In genomic region chr1:15685820-15686219, GRCh38 we compare ENCODE assay signal across 8 cellular contexts. TPM values are rescaled to one million over a fixed set of nuclear protein-coding genes. Genes with fewer than 3 reads are reported as not detected.
DNase-seq lines count a peak whose midpoint lies in the region; ATAC-seq, FAIRE-seq and TF ChIP-seq lines count a peak whose summit lies in the region.

No MANE protein-coding gene starts in this region.

- H2AFZ ChIP-seq in PC-3 (ENCODE audit: low read length): no peak overlapping the region
- no peak overlapping the region for H2AFZ ChIP-seq in endothelial cell of umbilical vein (ENCODE audit: low read depth, low read length)
- H2AFZ ChIP-seq in parathyroid adenoma: no peak overlapping the region

- H3K9me3 ChIP-seq in CD8-positive, alpha-beta memory T cell (ENCODE audit: low read length): no peaks in the 10 kb centered on the region
- H3K9me3 ChIP-seq in PC-3 (ENCODE audit: low read length): no peaks in the 10 kb centered on the region
- H3K9me3 ChIP-seq in endothelial cell of umbilical vein (replicated peaks; ENCODE audit: control insufficient read depth, insufficient read depth, low read length): no peaks in the 10 kb centered on the region
- no peaks in the 10 kb centered on the region for H3K9me3 ChIP-seq in parathyroid adenoma (ENCODE audit: control insufficient read depth, low read length)

- intact Hi-C loops in PC-3 (cut with micrococcal nuclease): no loop called here
- intact Hi-C loops in endothelial cell of umbilical vein (cut with micrococcal nuclease): loop anchor here (2.0 kb wide), 1 partner anchor 75 kb away; no protein-coding TSS in a partner anchor

- H3K9ac ChIP-seq in PC-3 (ENCODE audit: low read length): peak overlapping the region; percentile 79; the same call in 1 of the 2 replicates
- no peak overlapping the region for H3K9ac ChIP-seq in endothelial cell of umbilical vein (replicated peaks; ENCODE audit: extremely low read depth, insufficient read depth, low read length)
- H3K9ac ChIP-seq in parathyroid adenoma: no peak overlapping the region

- H4K20me1 ChIP-seq in PC-3 (ENCODE audit: low read length) (0 out of 2 replicates have a peak, but pooled peaks cover 9% of the 10 kb centered on the region), endothelial cell of umbilical vein (replicated peaks; ENCODE audit: control insufficient read depth, extremely low read depth, insufficient read depth, low read length) (no peaks in the 10 kb centered on the region)

- ATAC-seq in PC-3 (no peak), GM19324 (IDR thresholded peaks at IDR 0.05; ENCODE audit: low FRiP score, unreplicated experiment) (no peak)

- H3K79me2 ChIP-seq in PC-3 (ENCODE audit: low read length) (peaks cover 64% of the 10 kb centered on the region), endothelial cell of umbilical vein (ENCODE audit: control insufficient read depth, insufficient read depth, low read length) (peaks cover 56% of the 10 kb centered on the region), parathyroid adenoma (peaks cover 21% of the 10 kb centered on the region)

- TF ChIP-seq POLR2A in endothelial cell of umbilical vein (IDR thresholded peaks at IDR 0.05; ENCODE audit: low read depth, low read length): no peak

- peak overlapping the region; percentile 94 for H3K4me2 ChIP-seq in PC-3 (ENCODE audit: low read length)
- H3K4me2 ChIP-seq in endothelial cell of umbilical vein (ENCODE audit: insufficient read depth, low read length): peak overlapping the region; percentile 79
- peak overlapping the region; percentile 77 for H3K4me2 ChIP-seq in parathyroid adenoma (ENCODE audit: low read length)

- dilution Hi-C loops in endothelial cell of umbilical vein (cut with MboI; ENCODE audit: extremely low pct_ligation_motif_present, low sequenced_read_pairs): no loop called here

- peaks cover 26% of the 10 kb centered on the region for H3K4me1 ChIP-seq in CD8-positive, alpha-beta memory T cell (ENCODE audit: insufficient read depth, low read length)
- H3K4me1 ChIP-seq in PC-3 (ENCODE audit: insufficient read depth, low read length) (peaks cover 21% of the 10 kb centered on the region), endothelial cell of umbilical vein (ENCODE audit: control insufficient read depth, extremely low read depth, insufficient read depth, low read length) (peaks cover 7% of the 10 kb centered on the region), parathyroid adenoma (peaks cover 2% of the 10 kb centered on the region)

- no peak overlapping the region for H3K4me3 ChIP-seq in CD8-positive, alpha-beta memory T cell (ENCODE audit: low read length)
- H3K4me3 ChIP-seq in PC-3 (ENCODE audit: low read length): peak overlapping the region; percentile 99
- H3K4me3 ChIP-seq in endothelial cell of umbilical vein (replicated peaks in 1 of 3; ENCODE audit: insufficient read depth in 1 of 3, low read depth in 1 of 3, low read length in 3 of 3): peak overlapping the region in 1 of 3 experiments; percentile 73
- H3K4me3 ChIP-seq in parathyroid adenoma (ENCODE audit: low read depth, low read length): peak overlapping the region; percentile 42

- peak; percentile 76 for FAIRE-seq in endothelial cell of umbilical vein (lab: Jason Lieb, UNC)

- H3K36me3 Mint-ChIP-seq in CD8-positive, alpha-beta memory T cell: peaks cover 0 to 11% (median 5%) of the 10 kb centered on the region in 3 donors

- peak overlapping the region in 7 of 8 donors; percentile 65 to 99 (median 97) for H3K27ac Mint-ChIP-seq in CD8-positive, alpha-beta memory T cell

- no peaks in the 10 kb centered on the region for H3K27me3 Mint-ChIP-seq in CD8-positive, alpha-beta memory T cell

- peak in 1 of 5 donors; percentile 4 for DNase-seq in CD8-positive, alpha-beta memory T cell
- DNase-seq in PC-3 (no peak), endothelial cell of umbilical vein (ENCODE audit: low read depth, low spot score) (no peak), NCI-H1105 (lab: John Stamatoyannopoulos, UW) (no peak), OCI-M2 (lab: John Stamatoyannopoulos, UW; ENCODE audit: unreplicated experiment) (no peak), activated gamma-delta T cell treated with Interleukin-2 at 50 U/mL for 16 hours (no peak)

- no peaks in the 10 kb centered on the region for H3F3A ChIP-seq in PC-3 (ENCODE audit: low read length, unreplicated experiment)

- TSS peak; percentile 73 for BruUV-seq in PC-3 (replicated peaks; lab: Mats Ljungman, UMichigan)
- no TSS peak for BruUV-seq in endothelial cell of umbilical vein (replicated peaks; lab: Mats Ljungman, UMichigan)

- H3K4me3 Mint-ChIP-seq in CD8-positive, alpha-beta memory T cell: peak overlapping the region; percentile 91 to 100 (median 96)

- H3K9me2 ChIP-seq in PC-3 (replicated peaks; ENCODE audit: low read length): no peaks in the 10 kb centered on the region

- no peaks in the 10 kb centered on the region for H3K9me1 ChIP-seq in endothelial cell of umbilical vein (replicated peaks; ENCODE audit: control insufficient read depth, extremely low read depth, insufficient read depth, low read length)

- CTCF ChIA-PET in CD8-positive, alpha-beta memory T cell (lab: Charles Lee): interaction anchor here (1.0 kb wide), 1 partner anchor 11 kb away, joined by 4 read pairs; no protein-coding TSS in a partner anchor
- CTCF ChIA-PET in PC-3 (lab: Charles Lee) (interaction anchor here (0.7 kb wide), 1 partner anchor 23 kb away, joined by 3 read pairs; no protein-coding TSS in a partner anchor), endothelial cell of umbilical vein (lab: Charles Lee) (interaction anchor here (1.1 to 1.4 kb wide), 2 partner anchors 16 to 46 kb away, joined by 3 to 4 read pairs; no protein-coding TSS in a partner anchor)

- TF ChIP-seq CTCF in PC-3 (conservative IDR thresholded peaks at IDR 0.05; ENCODE audit: low read depth, low read length) (no peak), endothelial cell of umbilical vein (IDR thresholded peaks at IDR 0.05; ENCODE audit: extremely low read depth in 1 of 2, insufficient read depth in 1 of 2, low read depth in 1 of 2, low read length in 2 of 2) (no peak), parathyroid adenoma (IDR thresholded peaks at IDR 0.05) (no peak)

- no peaks in the 10 kb centered on the region for H3K27me3 ChIP-seq in CD8-positive, alpha-beta memory T cell (ENCODE audit: insufficient read depth, low read length, poor library complexity, severe bottlenecking)
- H3K27me3 ChIP-seq in PC-3 (ENCODE audit: low read length): no peaks in the 10 kb centered on the region
- H3K27me3 ChIP-seq in endothelial cell of umbilical vein (ENCODE audit: control insufficient read depth in 2 of 2, insufficient read depth in 2 of 2, low read length in 2 of 2): no peaks in the 10 kb centered on the region
- no peaks in the 10 kb centered on the region for H3K27me3 ChIP-seq in parathyroid adenoma (ENCODE audit: control insufficient read depth, insufficient read depth, low read length)

- peaks cover 32 to 50% (median 37%) of the 10 kb centered on the region in 3 donors for H3K4me1 Mint-ChIP-seq in CD8-positive, alpha-beta memory T cell

- H3K9me3 Mint-ChIP-seq in CD8-positive, alpha-beta memory T cell: no peaks in the 10 kb centered on the region

- POLR2A ChIA-PET in CD8-positive, alpha-beta memory T cell (lab: Charles Lee): interaction anchor here (0.7 to 1.6 kb wide), 3 partner anchors 11 to 573 kb away, joined by 5 to 8 read pairs (median 5); no protein-coding TSS in a partner anchor
- POLR2A ChIA-PET in PC-3 (lab: Charles Lee; ENCODE audit: unreplicated experiment): no interaction called here
- POLR2A ChIA-PET in endothelial cell of umbilical vein (lab: Charles Lee): interaction anchor here (0.6 kb wide), 1 partner anchor 715 kb away, joined by 11 read pairs; no protein-coding TSS in a partner anchor

- H3K36me3 ChIP-seq in CD8-positive, alpha-beta memory T cell (ENCODE audit: insufficient read depth, low read length): no peaks in the 10 kb centered on the region
- H3K36me3 ChIP-seq in PC-3 (ENCODE audit: low read depth, low read length): no peaks in the 10 kb centered on the region; the same call in 1 of the 2 replicates
- peaks cover 0 to 2% of the 10 kb centered on the region in 2 experiments for H3K36me3 ChIP-seq in endothelial cell of umbilical vein (ENCODE audit: control insufficient read depth in 2 of 2, extremely low read depth in 1 of 2, insufficient read depth in 2 of 2, low read length in 2 of 2)
- no peaks in the 10 kb centered on the region for H3K36me3 ChIP-seq in parathyroid adenoma (ENCODE audit: control insufficient read depth, insufficient read depth, low read length)

- H3K27ac ChIP-seq in CD8-positive, alpha-beta memory T cell (ENCODE audit: low read depth, low read length): no peak overlapping the region
- no peak overlapping the region for H3K27ac ChIP-seq in PC-3 (ENCODE audit: low read length)
- H3K27ac ChIP-seq in endothelial cell of umbilical vein (ENCODE audit: insufficient read depth, low read depth, low read length): no peak overlapping the region
- H3K27ac ChIP-seq in parathyroid adenoma: peak overlapping the region; percentile 69

RNA-seq across cellular contexts. Expression of gene PLEKHM2, which starts 1.7 kb away (rescaled TPM):
- 10 to 100 TPM; 55.8 to 56.3 TPM for total RNA-seq in CD8-positive, alpha-beta memory T cell
- polyA plus RNA-seq in CD8-positive, alpha-beta memory T cell: 8.3 TPM
- 31.3 and 44.6 TPM in 2 replicates for total RNA-seq in PC-3 (2014; rRNA removed)
- 67.5 and 71.5 TPM in 2 replicates for total RNA-seq in endothelial cell of umbilical vein
- 59.1 and 60.6 TPM in 2 replicates for polyA plus RNA-seq in endothelial cell of umbilical vein
- 49.3 and 57.8 TPM in 2 replicates for polyA plus RNA-seq in endothelial cell of umbilical vein (2011; cell fraction: cytosol; rRNA removed)
- polyA plus RNA-seq in endothelial cell of umbilical vein (2011; cell fraction: nucleus; rRNA removed): 97.8 and 120 TPM in 2 replicates
- polyA plus RNA-seq in endothelial cell of umbilical vein (2012): 40.8 and 41.2 TPM in 2 replicates
- polyA minus RNA-seq in endothelial cell of umbilical vein: 42.4 and 49.8 TPM in 2 replicates
- polyA minus RNA-seq in endothelial cell of umbilical vein (2011; cell fraction: cytosol; rRNA and poly(A)+ RNA removed): 39.8 TPM
- polyA minus RNA-seq in endothelial cell of umbilical vein (2011; cell fraction: nucleus; rRNA and poly(A)+ RNA removed): 22.8 and 29.7 TPM in 2 replicates

RNA-seq across cellular contexts. Expression of gene SLC25A34, which starts 50.2 kb away (rescaled TPM):
- under 1 TPM; 0.93 to 0.94 TPM for total RNA-seq in CD8-positive, alpha-beta memory T cell
- polyA plus RNA-seq in CD8-positive, alpha-beta memory T cell: 0.15 TPM
- total RNA-seq in PC-3 (2014; rRNA removed): 0.44 and 2.6 TPM in 2 replicates
- total RNA-seq in endothelial cell of umbilical vein: 0.76 and 1.1 TPM in 2 replicates
- 0.90 and 1.4 TPM in 2 replicates for polyA plus RNA-seq in endothelial cell of umbilical vein
- 0.28 and 0.59 TPM in 2 replicates for polyA plus RNA-seq in endothelial cell of umbilical vein (2011; cell fraction: cytosol; rRNA removed)
- polyA plus RNA-seq in endothelial cell of umbilical vein (2011; cell fraction: nucleus; rRNA removed): 4.5 and 5.4 TPM in 2 replicates
- polyA plus RNA-seq in endothelial cell of umbilical vein (2012): 0.41 and 0.49 TPM in 2 replicates
- 0.51 and 0.81 TPM in 2 replicates for polyA minus RNA-seq in endothelial cell of umbilical vein
- polyA minus RNA-seq in endothelial cell of umbilical vein (2011; cell fraction: cytosol; rRNA and poly(A)+ RNA removed): not detected
- 1.3 and 2.4 TPM in 2 replicates for polyA minus RNA-seq in endothelial cell of umbilical vein (2011; cell fraction: nucleus; rRNA and poly(A)+ RNA removed)

RNA-seq across cellular contexts. Expression of gene TMEM82, which starts 56.5 kb away (rescaled TPM):
- not detected for total RNA-seq in CD8-positive, alpha-beta memory T cell
- not detected for polyA plus RNA-seq in CD8-positive, alpha-beta memory T cell
- not detected in 2 replicates for total RNA-seq in PC-3 (2014; rRNA removed)
- total RNA-seq in endothelial cell of umbilical vein: not detected in 2 replicates
- polyA plus RNA-seq in endothelial cell of umbilical vein: not detected in 2 replicates
- not detected in 2 replicates for polyA plus RNA-seq in endothelial cell of umbilical vein (2011; cell fraction: cytosol; rRNA removed)
- not detected in 2 replicates for polyA plus RNA-seq in endothelial cell of umbilical vein (2011; cell fraction: nucleus; rRNA removed)
- 0.14 TPM in 1 of 2 replicates, not detected in the other for polyA plus RNA-seq in endothelial cell of umbilical vein (2012)
- not detected in 2 replicates for polyA minus RNA-seq in endothelial cell of umbilical vein
- not detected for polyA minus RNA-seq in endothelial cell of umbilical vein (2011; cell fraction: cytosol; rRNA and poly(A)+ RNA removed)
- not detected in 2 replicates for polyA minus RNA-seq in endothelial cell of umbilical vein (2011; cell fraction: nucleus; rRNA and poly(A)+ RNA removed)
